ENCODE assay signal across 8 cellular contexts in genomic region chr9:111148994-111149759, GRCh38.
DNase-seq lines count a peak whose midpoint lies in the region; ATAC-seq and TF ChIP-seq lines count a peak whose summit lies in the region.

No MANE protein-coding gene starts in this region.

- intact Hi-C loops in CD14-positive monocyte (cut with micrococcal nuclease): loop anchor here in 1 of 2 donors (10.0 kb wide), 1 partner anchor 114 kb away; the partner anchor contains the start of gene LPAR1
- intact Hi-C loops in left cardiac atrium (cut with DNase I): no loop called here

- no peak for DNase-seq in CD14-positive monocyte (ENCODE audit: low spot score)
- peak; percentile 39 for DNase-seq in RPMI7951 (ENCODE audit: low read depth)
- peak; percentile 20 for DNase-seq in left cardiac atrium
- DNase-seq in stimulated activated CD4-positive, alpha-beta T cell treated with anti-CD3 and anti-CD28 coated beads, Interleukin-4, amount 100 ng/mL, for 1 hour: no peak

- no peaks in the 10 kb centered on the region for H3K27me3 Mint-ChIP-seq in CD14-positive monocyte (ENCODE audit: low read depth in 3 of 3)
- no peaks in the 10 kb centered on the region for H3K27me3 Mint-ChIP-seq in stimulated activated memory B cell treated with anti-CD40 and anti-IgM and Interleukin-4, amounts not matched to agents 10 μg/mL and 1 μg/mL and 100 μg/mL, for 72 hours

- peak; percentile 21 for TF ChIP-seq CTCF in CD14-positive monocyte (IDR thresholded peaks at IDR 0.05)

- no peaks in the 10 kb centered on the region for H3K9me3 Mint-ChIP-seq in CD14-positive monocyte
- H3K9me3 Mint-ChIP-seq in stimulated activated memory B cell treated with anti-CD40 and anti-IgM and Interleukin-4, amounts not matched to agents 10 μg/mL and 1 μg/mL and 100 μg/mL, for 72 hours: no peaks in the 10 kb centered on the region

- peak; percentile 51 for ATAC-seq in GM21786 (IDR thresholded peaks at IDR 0.05; ENCODE audit: unreplicated experiment)
- ATAC-seq in left cardiac atrium: peak in 1 of 2 donors; percentile 67
- ATAC-seq in HG03139 (IDR thresholded peaks at IDR 0.05; ENCODE audit: unreplicated experiment): no peak
- no peak for ATAC-seq in GM21390 (IDR thresholded peaks at IDR 0.05; ENCODE audit: unreplicated experiment)
- ATAC-seq in stimulated activated memory B cell treated with anti-CD40 and anti-IgM and Interleukin-4, amounts not matched to agents 10 μg/mL and 1 μg/mL and 100 μg/mL, for 72 hours: no peak

- H3K27ac Mint-ChIP-seq in CD14-positive monocyte: peak overlapping the region; percentile 59 to 90 (median 81)
- no peak overlapping the region for H3K27ac Mint-ChIP-seq in stimulated activated memory B cell treated with anti-CD40 and anti-IgM and Interleukin-4, amounts not matched to agents 10 μg/mL and 1 μg/mL and 100 μg/mL, for 72 hours

- H3K4me3 Mint-ChIP-seq in CD14-positive monocyte: peak overlapping the region in 1 of 2 donors; percentile 64
- no peak overlapping the region for H3K4me3 Mint-ChIP-seq in stimulated activated memory B cell treated with anti-CD40 and anti-IgM and Interleukin-4, amounts not matched to agents 10 μg/mL and 1 μg/mL and 100 μg/mL, for 72 hours

- no peaks in the 10 kb centered on the region for H3K36me3 Mint-ChIP-seq in CD14-positive monocyte
- no peaks in the 10 kb centered on the region for H3K36me3 Mint-ChIP-seq in stimulated activated memory B cell treated with anti-CD40 and anti-IgM and Interleukin-4, amounts not matched to agents 10 μg/mL and 1 μg/mL and 100 μg/mL, for 72 hours

- H3K4me1 Mint-ChIP-seq in CD14-positive monocyte: peaks cover 41% of the 10 kb centered on the region
- H3K4me1 Mint-ChIP-seq in stimulated activated memory B cell treated with anti-CD40 and anti-IgM and Interleukin-4, amounts not matched to agents 10 μg/mL and 1 μg/mL and 100 μg/mL, for 72 hours: no peaks in the 10 kb centered on the region

Comparison
In these comparisons a context has a peak if more than half of its experiments do, and no peak if none do; other contexts are left out.
1. DNase-seq: peak in RPMI7951 (single experiment) and left cardiac atrium (single experiment); none in CD14-positive monocyte (single experiment) and stimulated activated CD4-positive, alpha-beta T cell treated with anti-CD3 and anti-CD28 coated beads, Interleukin-4, amount 100 ng/mL, for 1 hour (single experiment).